14 cellular contexts compared by ENCODE assay signal in the genomic region with DNA sequence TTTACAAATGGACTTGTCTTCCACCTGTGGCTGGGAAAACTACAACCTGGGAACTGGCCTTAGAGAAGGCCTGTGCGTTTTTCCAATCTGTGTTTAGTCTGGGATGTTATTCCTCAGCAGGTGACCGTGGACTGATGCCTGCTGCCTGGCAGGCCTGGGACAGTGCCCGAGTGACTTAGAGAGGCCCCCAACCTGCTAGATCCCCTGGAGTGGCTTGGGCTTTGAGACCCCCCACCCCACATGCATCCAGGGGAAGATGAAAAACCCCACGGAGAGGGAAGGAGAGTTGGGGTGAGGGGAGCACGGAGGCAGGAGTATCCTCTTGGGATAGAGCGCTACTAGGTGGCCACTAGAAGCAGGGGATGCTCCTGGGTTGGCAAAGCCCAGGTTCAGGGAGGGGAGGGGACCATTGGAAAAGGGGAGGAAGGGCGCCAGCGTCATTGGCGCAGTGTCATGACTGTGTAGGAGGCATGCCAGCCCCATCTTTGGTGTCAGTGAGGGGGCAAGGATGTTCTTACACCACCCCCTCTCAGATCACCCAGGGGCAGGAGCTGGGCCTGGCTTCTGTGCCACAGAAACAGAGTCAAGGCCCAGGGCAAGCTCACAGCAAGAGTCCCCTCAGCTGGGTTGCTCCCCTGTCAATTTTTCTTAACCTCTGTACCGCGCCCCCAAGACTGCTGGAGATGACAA.
"Had no signal": no experiment of that assay in that cellular context is flagged by ENCODE, and none has a peak within 500 bp of the region (broad histone marks: within the 10 kb centered on the region; RNA-seq: fewer than 3 reads in every experiment).

No MANE protein-coding gene starts in this region.

- DNase-seq: activated CD4-positive, alpha-beta T cell treated with anti-CD3 and anti-CD28 coated beads for 48 hours; activated CD8-positive, alpha-beta memory T cell treated with anti-CD3 and anti-CD28 coated beads, Interleukin-2, amount 50 U/mL, for 48 hours; activated CD8-positive, alpha-beta T cell treated with anti-CD3 and anti-CD28 coated beads for 36 hours; activated naive CD4-positive, alpha-beta T cell treated with anti-CD3 and anti-CD28 coated beads for 36 hours; hippocampal formation; kidney glomerular epithelial cell; left ventricle myocardium superior; mesendoderm; stimulated activated CD4-positive, alpha-beta T cell treated with anti-CD3 and anti-CD28 coated beads, Interleukin-2, amount 100 ng/mL, for 24 hours; uterus had no signal

- H3K4me1 ChIP-seq: pancreas, uterus had no signal

- H3K27ac ChIP-seq: dorsolateral prefrontal cortex, pancreas, uterus had no signal

- H3K36me3 ChIP-seq: pancreas, uterus had no signal

- H3K4me3 ChIP-seq: dorsolateral prefrontal cortex, pancreas, uterus had no signal

- H3K9me3 ChIP-seq: pancreas, uterus had no signal

- ATAC-seq: activated CD8-positive, alpha-beta T cell treated with anti-CD3 and anti-CD28 coated beads for 36 hours; left ventricle myocardium superior had no signal

- H3K27ac Mint-ChIP-seq: activated CD8-positive, alpha-beta T cell treated with anti-CD3 and anti-CD28 coated beads for 36 hours; activated naive CD4-positive, alpha-beta T cell treated with anti-CD3 and anti-CD28 coated beads for 36 hours; activated T-helper 1 cell treated with anti-CD3 and anti-CD28 coated beads, Interleukin-12 subunit alpha, Interleukin-12 subunit beta, Interleukin-2, Interleukin-4 antibody, amounts not matched to agents 30 ng/mL and 10 ng/mL and 1 ng/mL, durations not matched to agents 14 hours and 24 hours and 36 hours; T-helper 1 cell treated with Interleukin-12 subunit alpha and Interleukin-12 subunit beta and Interleukin-4 antibody, amounts not matched to agents 30 μg/mL and 1 μg/mL, for 36 hours had no signal

- H3K4me3 Mint-ChIP-seq: activated CD8-positive, alpha-beta T cell treated with anti-CD3 and anti-CD28 coated beads for 36 hours; activated naive CD4-positive, alpha-beta T cell treated with anti-CD3 and anti-CD28 coated beads for 36 hours; activated T-helper 1 cell treated with anti-CD3 and anti-CD28 coated beads, Interleukin-12 subunit alpha, Interleukin-12 subunit beta, Interleukin-2, Interleukin-4 antibody, amounts not matched to agents 30 ng/mL and 10 ng/mL and 1 ng/mL, durations not matched to agents 14 hours and 24 hours and 36 hours; T-helper 1 cell treated with Interleukin-12 subunit alpha and Interleukin-12 subunit beta and Interleukin-4 antibody, amounts not matched to agents 30 μg/mL and 1 μg/mL, for 36 hours had no signal

- H3K27me3 ChIP-seq: dorsolateral prefrontal cortex, pancreas, uterus had no signal

- H3K9me3 Mint-ChIP-seq: activated CD8-positive, alpha-beta T cell treated with anti-CD3 and anti-CD28 coated beads for 36 hours; activated T-helper 1 cell treated with anti-CD3 and anti-CD28 coated beads, Interleukin-12 subunit alpha, Interleukin-12 subunit beta, Interleukin-2, Interleukin-4 antibody, amounts not matched to agents 30 ng/mL and 10 ng/mL and 1 ng/mL, durations not matched to agents 14 hours and 24 hours and 36 hours; T-helper 1 cell treated with Interleukin-12 subunit alpha and Interleukin-12 subunit beta and Interleukin-4 antibody, amounts not matched to agents 30 μg/mL and 1 μg/mL, for 36 hours had no signal
